24 cellular contexts compared by ENCODE assay signal in the genomic region with DNA sequence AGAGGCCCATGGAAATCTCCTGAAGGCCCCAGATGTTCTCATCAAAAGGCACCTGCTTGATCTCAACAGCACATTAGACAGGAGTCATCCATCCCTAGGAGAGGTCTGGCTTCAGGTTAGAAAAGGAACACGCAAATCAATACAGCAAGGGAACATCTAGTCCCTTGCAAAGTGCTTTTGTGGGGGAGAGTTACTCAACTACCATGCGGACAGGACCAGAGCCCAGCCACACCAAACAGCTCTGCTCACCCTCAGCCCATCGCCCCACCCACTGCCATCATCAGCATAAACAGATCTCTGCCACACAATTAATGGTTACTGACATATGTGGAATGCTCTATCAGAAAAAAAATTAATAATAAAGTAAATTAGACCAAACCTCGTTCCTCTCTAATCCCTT.
"Had no signal": no experiment of that assay in that cellular context is flagged by ENCODE, and none has a peak within 500 bp of the region (broad histone marks: within the 10 kb centered on the region; RNA-seq: fewer than 3 reads in every experiment).

No MANE protein-coding gene starts in this region.

- H3K27me3 ChIP-seq: gastrocnemius medialis, suprapubic skin, transverse colon had no signal

- FAIRE-seq: small intestine had no signal

- H3K36me3 ChIP-seq: gastrocnemius medialis, suprapubic skin, transverse colon had no signal

- H3K27ac ChIP-seq: gastrocnemius medialis, suprapubic skin had no signal

- H3K4me3 ChIP-seq: gastrocnemius medialis, lung had no signal

- H3K9me3 Mint-ChIP-seq: activated B cell treated with CpG ODN at 0.5 μM for 24 hours; activated naive CD8-positive, alpha-beta T cell treated with anti-CD3 and anti-CD28 coated beads, Interleukin-2, amount 50 U/mL, for 24 hours; dendritic cell treated with granulocyte-macrophage colony-stimulating factor and Interleukin-4, amounts not matched to agents 40 ng/mL and 50 ng/mL, for 4 days; natural killer cell treated with Interleukin-12 subunit alpha and Interleukin-12 subunit beta and Interleukin-15 and Interleukin-18, amount 100 ng/mL, for 72 hours; stimulated activated effector memory CD8-positive, alpha-beta T cell treated with anti-CD3 and anti-CD28 coated beads, Interleukin-12 subunit alpha, Interleukin-12 subunit beta, amount 100 ng/mL, for 72 hours; stimulated activated naive CD8-positive, alpha-beta T cell treated with anti-CD3 and anti-CD28 coated beads, Interleukin-15, amount 100 ng/mL, for 72 hours had no signal

- DNase-seq: activated B cell treated with CpG ODN at 0.5 μM for 24 hours; activated CD4-positive, alpha-beta T cell treated with anti-CD3 and anti-CD28 coated beads for 4 hours; activated CD4-positive, alpha-beta T cell treated with anti-CD3 and anti-CD28 coated beads, Interleukin-2, amount 50 U/mL, for 48 hours; activated effector memory CD4-positive, alpha-beta T cell treated with anti-CD3 and anti-CD28 coated beads, Interleukin-2, amount 50 U/mL, for 16 hours; activated naive CD4-positive, alpha-beta T cell treated with anti-CD3 and anti-CD28 coated beads, Interleukin-2, amount 50 U/mL, for 16 hours; activated naive CD8-positive, alpha-beta T cell treated with anti-CD3 and anti-CD28 coated beads, Interleukin-2, amount 50 U/mL, for 24 hours; activated T-cell treated with anti-CD3 and anti-CD28 coated beads, Interleukin-2, amount 50 U/mL, for 48 hours; anterior cingulate cortex; effector CD8-positive, alpha-beta T cell; gastrocnemius medialis; hippocampal formation; occipital lobe; posterior cingulate gyrus; small intestine; stimulated activated CD4-positive, alpha-beta T cell treated with anti-CD3 and anti-CD28 coated beads, Interleukin-2, amount 100 ng/mL, for 24 hours; stimulated activated naive CD8-positive, alpha-beta T cell treated with anti-CD3 and anti-CD28 coated beads, Interleukin-15, amount 100 ng/mL, for 72 hours; T1000; transverse colon had no signal

- H3K36me3 Mint-ChIP-seq: brain; natural killer cell treated with Interleukin-12 subunit alpha and Interleukin-12 subunit beta and Interleukin-15 and Interleukin-18, amount 100 ng/mL, for 72 hours; stimulated activated effector memory CD8-positive, alpha-beta T cell treated with anti-CD3 and anti-CD28 coated beads, Interleukin-12 subunit alpha, Interleukin-12 subunit beta, amount 100 ng/mL, for 72 hours had no signal

- ATAC-seq: activated naive CD8-positive, alpha-beta T cell treated with anti-CD3 and anti-CD28 coated beads, Interleukin-2, amount 50 U/mL, for 24 hours; gastrocnemius medialis; stimulated activated effector memory CD8-positive, alpha-beta T cell treated with anti-CD3 and anti-CD28 coated beads, Interleukin-12 subunit alpha, Interleukin-12 subunit beta, amount 100 ng/mL, for 72 hours; stimulated activated naive CD8-positive, alpha-beta T cell treated with anti-CD3 and anti-CD28 coated beads, Interleukin-15, amount 100 ng/mL, for 72 hours had no signal

- H3K4me3 Mint-ChIP-seq: activated B cell treated with CpG ODN at 0.5 μM for 24 hours; activated naive CD8-positive, alpha-beta T cell treated with anti-CD3 and anti-CD28 coated beads, Interleukin-2, amount 50 U/mL, for 24 hours; dendritic cell treated with granulocyte-macrophage colony-stimulating factor and Interleukin-4, amounts not matched to agents 40 ng/mL and 50 ng/mL, for 4 days; natural killer cell treated with Interleukin-12 subunit alpha and Interleukin-12 subunit beta and Interleukin-15 and Interleukin-18, amount 100 ng/mL, for 72 hours; stimulated activated effector memory CD8-positive, alpha-beta T cell treated with anti-CD3 and anti-CD28 coated beads, Interleukin-12 subunit alpha, Interleukin-12 subunit beta, amount 100 ng/mL, for 72 hours; stimulated activated naive CD8-positive, alpha-beta T cell treated with anti-CD3 and anti-CD28 coated beads, Interleukin-15, amount 100 ng/mL, for 72 hours had no signal

- H3K27me3 Mint-ChIP-seq: activated B cell treated with CpG ODN at 0.5 μM for 24 hours; activated naive CD8-positive, alpha-beta T cell treated with anti-CD3 and anti-CD28 coated beads, Interleukin-2, amount 50 U/mL, for 24 hours; dendritic cell treated with granulocyte-macrophage colony-stimulating factor and Interleukin-4, amounts not matched to agents 40 ng/mL and 50 ng/mL, for 4 days had no signal

- H3K27ac Mint-ChIP-seq: activated B cell treated with CpG ODN at 0.5 μM for 24 hours; activated naive CD8-positive, alpha-beta T cell treated with anti-CD3 and anti-CD28 coated beads, Interleukin-2, amount 50 U/mL, for 24 hours; dendritic cell treated with granulocyte-macrophage colony-stimulating factor and Interleukin-4, amounts not matched to agents 40 ng/mL and 50 ng/mL, for 4 days; natural killer cell treated with Interleukin-12 subunit alpha and Interleukin-12 subunit beta and Interleukin-15 and Interleukin-18, amount 100 ng/mL, for 72 hours; stimulated activated effector memory CD8-positive, alpha-beta T cell treated with anti-CD3 and anti-CD28 coated beads, Interleukin-12 subunit alpha, Interleukin-12 subunit beta, amount 100 ng/mL, for 72 hours had no signal

- H3K4me1 Mint-ChIP-seq: activated B cell treated with CpG ODN at 0.5 μM for 24 hours; activated naive CD8-positive, alpha-beta T cell treated with anti-CD3 and anti-CD28 coated beads, Interleukin-2, amount 50 U/mL, for 24 hours; stimulated activated effector memory CD8-positive, alpha-beta T cell treated with anti-CD3 and anti-CD28 coated beads, Interleukin-12 subunit alpha, Interleukin-12 subunit beta, amount 100 ng/mL, for 72 hours; stimulated activated naive CD8-positive, alpha-beta T cell treated with anti-CD3 and anti-CD28 coated beads, Interleukin-15, amount 100 ng/mL, for 72 hours had no signal

- H3K9me3 ChIP-seq: gastrocnemius medialis, suprapubic skin, transverse colon had no signal

- H3K4me1 ChIP-seq: gastrocnemius medialis had no signal
